Comparison of ENCODE assay signal across 20 cellular contexts in the genomic region with DNA sequence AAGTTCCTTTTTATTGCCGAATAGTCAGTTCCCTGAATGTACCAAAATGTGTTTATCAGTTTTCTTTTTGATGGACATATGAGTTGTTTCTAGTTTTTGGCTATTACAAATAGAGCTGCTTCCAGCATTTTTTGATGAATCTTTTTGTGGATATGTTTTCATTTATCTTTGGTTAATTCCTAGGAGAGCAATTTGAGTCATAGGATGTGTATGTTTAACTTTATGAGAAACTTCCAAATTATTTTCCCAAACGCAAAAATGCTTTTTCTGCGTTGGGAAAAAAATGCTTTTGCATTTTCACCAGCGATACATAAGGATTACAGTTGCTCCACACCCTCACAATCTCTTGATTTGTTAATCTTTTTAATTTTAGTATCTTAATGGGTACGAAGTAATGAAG.
"Had no signal": no experiment of that assay in that cellular context is flagged by ENCODE, and none has a peak within 500 bp of the region (broad histone marks: within the 10 kb centered on the region; RNA-seq: fewer than 3 reads in every experiment).

No MANE protein-coding gene starts in this region.

- H3K36me3 ChIP-seq: pancreas had no signal

- H3K4me1 Mint-ChIP-seq: naive thymus-derived CD4-positive, alpha-beta T cell; stimulated activated naive CD8-positive, alpha-beta T cell treated with anti-CD3 and anti-CD28 coated beads, Interleukin-15, amount 100 ng/mL, for 72 hours; WTC11 had no signal

- H3K27ac Mint-ChIP-seq: activated naive CD4-positive, alpha-beta T cell treated with anti-CD3 and anti-CD28 coated beads for 36 hours; activated T-cell treated with anti-CD3 and anti-CD28 coated beads, Interleukin-2, amount 50 U/mL, for 72 hours; dendritic cell treated with granulocyte-macrophage colony-stimulating factor and Interleukin-4, amounts not matched to agents 40 ng/mL and 50 ng/mL, for 4 days; naive thymus-derived CD4-positive, alpha-beta T cell; stimulated activated naive CD8-positive, alpha-beta T cell treated with anti-CD3 and anti-CD28 coated beads, Interleukin-15, amount 100 ng/mL, for 72 hours; T-helper 1 cell treated with Interleukin-12 subunit alpha and Interleukin-12 subunit beta and Interleukin-4 antibody, amounts not matched to agents 30 μg/mL and 1 μg/mL, for 36 hours; WTC11 had no signal

- H3K27ac ChIP-seq: body of pancreas, pancreas, tibial artery had no signal

- H3K9me3 Mint-ChIP-seq: activated naive CD4-positive, alpha-beta T cell treated with anti-CD3 and anti-CD28 coated beads for 36 hours; activated T-cell treated with anti-CD3 and anti-CD28 coated beads, Interleukin-2, amount 50 U/mL, for 72 hours; dendritic cell treated with granulocyte-macrophage colony-stimulating factor and Interleukin-4, amounts not matched to agents 40 ng/mL and 50 ng/mL, for 4 days; naive thymus-derived CD4-positive, alpha-beta T cell; stimulated activated naive CD8-positive, alpha-beta T cell treated with anti-CD3 and anti-CD28 coated beads, Interleukin-15, amount 100 ng/mL, for 72 hours; T-helper 1 cell treated with Interleukin-12 subunit alpha and Interleukin-12 subunit beta and Interleukin-4 antibody, amounts not matched to agents 30 μg/mL and 1 μg/mL, for 36 hours; WTC11 had no signal

- H3K27me3 ChIP-seq: body of pancreas, pancreas, tibial artery had no signal

- H3K4me3 Mint-ChIP-seq: activated naive CD4-positive, alpha-beta T cell treated with anti-CD3 and anti-CD28 coated beads for 36 hours; activated T-cell treated with anti-CD3 and anti-CD28 coated beads, Interleukin-2, amount 50 U/mL, for 72 hours; dendritic cell treated with granulocyte-macrophage colony-stimulating factor and Interleukin-4, amounts not matched to agents 40 ng/mL and 50 ng/mL, for 4 days; naive thymus-derived CD4-positive, alpha-beta T cell; stimulated activated naive CD8-positive, alpha-beta T cell treated with anti-CD3 and anti-CD28 coated beads, Interleukin-15, amount 100 ng/mL, for 72 hours; T-helper 1 cell treated with Interleukin-12 subunit alpha and Interleukin-12 subunit beta and Interleukin-4 antibody, amounts not matched to agents 30 μg/mL and 1 μg/mL, for 36 hours; WTC11 had no signal

- DNase-seq: activated CD4-positive, alpha-beta T cell treated with anti-CD3 and anti-CD28 coated beads, Interleukin-2, amount 50 U/mL, for 4 hours; activated effector memory CD4-positive, alpha-beta T cell treated with Interleukin-2 at 50 U/mL for 16 hours; activated naive CD4-positive, alpha-beta T cell treated with anti-CD3 and anti-CD28 coated beads for 36 hours; activated T-cell treated with anti-CD3 and anti-CD28 coated beads, Interleukin-2, amount 50 U/mL, for 72 hours; body of pancreas; effector CD4-positive, alpha-beta T cell; erythroblast; kidney; naive thymus-derived CD4-positive, alpha-beta T cell; pancreas; right cardiac atrium; stimulated activated CD4-positive, alpha-beta T cell treated with anti-CD3 and anti-CD28 coated beads, Interleukin-12 subunit alpha, Interleukin-12 subunit beta, amount 100 ng/mL, for 4 hours; stimulated activated CD4-positive, alpha-beta T cell treated with anti-CD3 and anti-CD28 coated beads, Interleukin-4, amount 100 ng/mL, for 4 hours; stimulated activated naive CD8-positive, alpha-beta T cell treated with anti-CD3 and anti-CD28 coated beads, Interleukin-15, amount 100 ng/mL, for 72 hours; T1000; tibial artery had no signal

- H3K36me3 Mint-ChIP-seq: WTC11 had no signal

- H3K27me3 Mint-ChIP-seq: dendritic cell treated with granulocyte-macrophage colony-stimulating factor and Interleukin-4, amounts not matched to agents 40 ng/mL and 50 ng/mL, for 4 days; naive thymus-derived CD4-positive, alpha-beta T cell; stimulated activated naive CD8-positive, alpha-beta T cell treated with anti-CD3 and anti-CD28 coated beads, Interleukin-15, amount 100 ng/mL, for 72 hours had no signal

- H3K4me1 ChIP-seq: body of pancreas, pancreas, tibial artery had no signal

- H3K4me3 ChIP-seq: body of pancreas, lung, pancreas, tibial artery had no signal

- H3K9me3 ChIP-seq: body of pancreas, pancreas, tibial artery had no signal
